Comparison of ENCODE assay signal across 1 cellular context in the genomic region with DNA sequence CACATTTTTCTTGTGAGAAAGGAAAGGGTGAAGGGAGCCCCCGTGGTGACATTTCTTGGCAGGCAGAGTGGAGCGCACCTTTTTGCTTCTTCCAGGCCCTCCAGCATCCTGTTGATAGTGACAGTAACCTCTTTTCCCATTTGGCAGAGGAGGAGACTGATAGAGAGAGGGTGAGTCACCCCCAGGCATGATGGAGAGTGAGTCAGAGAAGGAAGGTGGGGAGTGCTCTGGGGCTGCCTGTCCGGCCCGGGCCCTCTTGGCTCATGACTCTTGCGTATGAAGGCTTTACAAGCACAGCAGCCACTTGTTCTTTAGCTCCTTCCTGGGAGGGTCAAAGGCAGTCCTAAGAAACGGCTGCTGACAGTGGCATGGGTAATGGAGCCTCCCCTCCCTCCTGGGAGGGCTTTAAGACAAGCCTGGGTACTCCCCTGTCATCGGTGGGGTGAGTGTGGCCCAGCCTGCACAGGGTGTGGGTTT.
TF ChIP-seq lines count a peak whose summit lies in the region.

No MANE protein-coding gene starts in this region.

TF ChIP-seq in K562, 482 proteins besides CTCF, POLR2A, EP300 and RAD21 (continued from another document):
- TF ChIP-seq NEUROD1 (IDR thresholded peaks at IDR 0.05; ENCODE audit: borderline replicate concordance, low read depth, low read length, partially characterized antibody) (peak; percentile 57), SMARCC2 (IDR thresholded peaks at IDR 0.05; ENCODE audit: low read depth) (peak; percentile 88), NONO (IDR thresholded peaks at IDR 0.05; ENCODE audit: low read depth in 2 of 2, low read length in 1 of 2) (no peak), CEBPB (tag; IDR thresholded peaks at IDR 0.05) (no peak), ARID1B (IDR thresholded peaks at IDR 0.05) (peak; percentile 87), PHF8 (IDR thresholded peaks at IDR 0.05; ENCODE audit: borderline replicate concordance, low read length) (peak; percentile 13; the same call in 1 of the 2 replicates), CCNT2 (IDR thresholded peaks at IDR 0.05; ENCODE audit: borderline replicate concordance, extremely low read depth, insufficient read length, low read depth, low read length) (peak; percentile 31), ZNF165 (CRISPR knock-in tag; IDR thresholded peaks at IDR 0.05; ENCODE audit: borderline replicate concordance) (no peak), HDAC1 (IDR thresholded peaks at IDR 0.05) (peak in 1 of 2 experiments; percentile 67; a peak in 2 of 4 replicates), TOE1 (IDR thresholded peaks at IDR 0.05; ENCODE audit: borderline replicate concordance) (no peak), TOE1 (CRISPR knock-in tag; IDR thresholded peaks at IDR 0.05; ENCODE audit: borderline replicate concordance, low read depth) (no peak), CBFA2T3 (IDR thresholded peaks at IDR 0.05) (peak; percentile 65), KDM5B (IDR thresholded peaks at IDR 0.05; ENCODE audit: insufficient replicate concordance, low read depth, low read length) (peak; percentile 30), TCF3 (CRISPR knock-in tag; IDR thresholded peaks at IDR 0.05) (peak; percentile 44; the same call in 1 of the 2 replicates), LCOR (CRISPR knock-in tag; IDR thresholded peaks at IDR 0.05) (peak; percentile 56; the same call in 1 of the 2 replicates), CEBPG (CRISPR knock-in tag; IDR thresholded peaks at IDR 0.05) (no peak), CEBPG (tag; conservative IDR thresholded peaks at IDR 0.05 in 1 of 2, IDR thresholded peaks at IDR 0.05 in 1 of 2) (peak in 1 of 2 experiments; percentile 42; a peak in 1 of 4 replicates), MBD2 (IDR thresholded peaks at IDR 0.05; ENCODE audit: borderline replicate concordance, low read depth) (peak; percentile 43; the same call in 1 of the 2 replicates), SMARCA4 (IDR thresholded peaks at IDR 0.05) (peak; percentile 94), PTRF (tag; IDR thresholded peaks at IDR 0.05) (no peak), MEF2A (IDR thresholded peaks at IDR 0.05; ENCODE audit: control insufficient read depth, low read depth, low read length) (0 out of 2 replicates have a peak, but pooled peaks have one; percentile 51), ZEB2 (IDR thresholded peaks at IDR 0.05) (peak; percentile 92), MEIS2 (IDR thresholded peaks at IDR 0.05; ENCODE audit: partially characterized antibody) (peak; percentile 22), HINFP (tag; conservative IDR thresholded peaks at IDR 0.05; ENCODE audit: low read depth) (no peak), ATF7 (IDR thresholded peaks at IDR 0.05) (peak; percentile 63; the same call in 1 of the 2 replicates), ARNT (IDR thresholded peaks at IDR 0.05) (no peak), JUN (IDR thresholded peaks at IDR 0.05; ENCODE audit: borderline replicate concordance, low read depth, low read length) (peak; percentile 99), JUN (CRISPR knock-in tag; IDR thresholded peaks at IDR 0.05; ENCODE audit: borderline replicate concordance) (no peak), JUND (IDR thresholded peaks at IDR 0.05; ENCODE audit: borderline replicate concordance, low read depth, low read length) (peak; percentile 100), JUND (tag; IDR thresholded peaks at IDR 0.05; ENCODE audit: borderline replicate concordance, low read depth, low read length) (peak; percentile 99)
- TF ChIP-seq, protein P1, sequence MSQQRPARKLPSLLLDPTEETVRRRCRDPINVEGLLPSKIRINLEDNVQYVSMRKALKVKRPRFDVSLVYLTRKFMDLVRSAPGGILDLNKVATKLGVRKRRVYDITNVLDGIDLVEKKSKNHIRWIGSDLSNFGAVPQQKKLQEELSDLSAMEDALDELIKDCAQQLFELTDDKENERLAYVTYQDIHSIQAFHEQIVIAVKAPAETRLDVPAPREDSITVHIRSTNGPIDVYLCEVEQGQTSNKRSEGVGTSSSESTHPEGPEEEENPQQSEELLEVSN (IDR thresholded peaks at IDR 0.05; ENCODE audit: borderline replicate concordance in 1 of 2, extremely low read depth in 1 of 2, insufficient read depth in 1 of 2, insufficient read length in 1 of 2, low read depth in 1 of 2, low read length in 1 of 2, poor library complexity in 1 of 2, severe bottlenecking in 1 of 2): peak in 1 of 2 experiments; percentile 12
- TF ChIP-seq, protein P2, sequence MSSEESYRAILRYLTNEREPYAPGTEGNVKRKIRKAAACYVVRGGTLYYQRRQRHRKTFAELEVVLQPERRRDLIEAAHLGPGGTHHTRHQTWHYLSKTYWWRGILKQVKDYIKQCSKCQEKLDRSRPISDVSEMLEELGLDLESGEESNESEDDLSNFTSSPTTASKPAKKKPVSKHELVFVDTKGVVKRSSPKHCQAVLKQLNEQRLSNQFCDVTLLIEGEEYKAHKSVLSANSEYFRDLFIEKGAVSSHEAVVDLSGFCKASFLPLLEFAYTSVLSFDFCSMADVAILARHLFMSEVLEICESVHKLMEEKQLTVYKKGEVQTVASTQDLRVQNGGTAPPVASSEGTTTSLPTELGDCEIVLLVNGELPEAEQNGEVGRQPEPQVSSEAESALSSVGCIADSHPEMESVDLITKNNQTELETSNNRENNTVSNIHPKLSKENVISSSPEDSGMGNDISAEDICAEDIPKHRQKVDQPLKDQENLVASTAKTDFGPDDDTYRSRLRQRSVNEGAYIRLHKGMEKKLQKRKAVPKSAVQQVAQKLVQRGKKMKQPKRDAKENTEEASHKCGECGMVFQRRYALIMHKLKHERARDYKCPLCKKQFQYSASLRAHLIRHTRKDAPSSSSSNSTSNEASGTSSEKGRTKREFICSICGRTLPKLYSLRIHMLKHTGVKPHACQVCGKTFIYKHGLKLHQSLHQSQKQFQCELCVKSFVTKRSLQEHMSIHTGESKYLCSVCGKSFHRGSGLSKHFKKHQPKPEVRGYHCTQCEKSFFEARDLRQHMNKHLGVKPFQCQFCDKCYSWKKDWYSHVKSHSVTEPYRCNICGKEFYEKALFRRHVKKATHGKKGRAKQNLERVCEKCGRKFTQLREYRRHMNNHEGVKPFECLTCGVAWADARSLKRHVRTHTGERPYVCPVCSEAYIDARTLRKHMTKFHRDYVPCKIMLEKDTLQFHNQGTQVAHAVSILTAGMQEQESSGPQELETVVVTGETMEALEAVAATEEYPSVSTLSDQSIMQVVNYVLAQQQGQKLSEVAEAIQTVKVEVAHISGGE (CRISPR knock-in tag; IDR thresholded peaks at IDR 0.05): peak in 1 of 3 experiments; percentile 59; a peak in 2 of 6 replicates
- TF ChIP-seq, protein P3, sequence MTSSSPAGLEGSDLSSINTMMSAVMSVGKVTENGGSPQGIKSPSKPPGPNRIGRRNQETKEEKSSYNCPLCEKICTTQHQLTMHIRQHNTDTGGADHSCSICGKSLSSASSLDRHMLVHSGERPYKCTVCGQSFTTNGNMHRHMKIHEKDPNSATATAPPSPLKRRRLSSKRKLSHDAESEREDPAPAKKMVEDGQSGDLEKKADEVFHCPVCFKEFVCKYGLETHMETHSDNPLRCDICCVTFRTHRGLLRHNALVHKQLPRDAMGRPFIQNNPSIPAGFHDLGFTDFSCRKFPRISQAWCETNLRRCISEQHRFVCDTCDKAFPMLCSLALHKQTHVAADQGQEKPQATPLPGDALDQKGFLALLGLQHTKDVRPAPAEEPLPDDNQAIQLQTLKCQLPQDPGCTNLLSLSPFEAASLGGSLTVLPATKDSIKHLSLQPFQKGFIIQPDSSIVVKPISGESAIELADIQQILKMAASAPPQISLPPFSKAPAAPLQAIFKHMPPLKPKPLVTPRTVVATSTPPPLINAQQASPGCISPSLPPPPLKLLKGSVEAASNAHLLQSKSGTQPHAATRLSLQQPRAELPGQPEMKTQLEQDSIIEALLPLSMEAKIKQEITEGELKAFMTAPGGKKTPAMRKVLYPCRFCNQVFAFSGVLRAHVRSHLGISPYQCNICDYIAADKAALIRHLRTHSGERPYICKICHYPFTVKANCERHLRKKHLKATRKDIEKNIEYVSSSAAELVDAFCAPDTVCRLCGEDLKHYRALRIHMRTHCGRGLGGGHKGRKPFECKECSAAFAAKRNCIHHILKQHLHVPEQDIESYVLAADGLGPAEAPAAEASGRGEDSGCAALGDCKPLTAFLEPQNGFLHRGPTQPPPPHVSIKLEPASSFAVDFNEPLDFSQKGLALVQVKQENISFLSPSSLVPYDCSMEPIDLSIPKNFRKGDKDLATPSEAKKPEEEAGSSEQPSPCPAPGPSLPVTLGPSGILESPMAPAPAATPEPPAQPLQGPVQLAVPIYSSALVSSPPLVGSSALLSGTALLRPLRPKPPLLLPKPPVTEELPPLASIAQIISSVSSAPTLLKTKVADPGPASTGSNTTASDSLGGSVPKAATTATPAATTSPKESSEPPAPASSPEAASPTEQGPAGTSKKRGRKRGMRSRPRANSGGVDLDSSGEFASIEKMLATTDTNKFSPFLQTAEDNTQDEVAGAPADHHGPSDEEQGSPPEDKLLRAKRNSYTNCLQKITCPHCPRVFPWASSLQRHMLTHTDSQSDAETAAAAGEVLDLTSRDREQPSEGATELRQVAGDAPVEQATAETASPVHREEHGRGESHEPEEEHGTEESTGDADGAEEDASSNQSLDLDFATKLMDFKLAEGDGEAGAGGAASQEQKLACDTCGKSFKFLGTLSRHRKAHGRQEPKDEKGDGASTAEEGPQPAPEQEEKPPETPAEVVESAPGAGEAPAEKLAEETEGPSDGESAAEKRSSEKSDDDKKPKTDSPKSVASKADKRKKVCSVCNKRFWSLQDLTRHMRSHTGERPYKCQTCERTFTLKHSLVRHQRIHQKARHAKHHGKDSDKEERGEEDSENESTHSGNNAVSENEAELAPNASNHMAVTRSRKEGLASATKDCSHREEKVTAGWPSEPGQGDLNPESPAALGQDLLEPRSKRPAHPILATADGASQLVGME (CRISPR knock-in tag; IDR thresholded peaks at IDR 0.05): peak; percentile 24; the same call in 1 of the 2 replicates
- TF ChIP-seq, protein P4, sequence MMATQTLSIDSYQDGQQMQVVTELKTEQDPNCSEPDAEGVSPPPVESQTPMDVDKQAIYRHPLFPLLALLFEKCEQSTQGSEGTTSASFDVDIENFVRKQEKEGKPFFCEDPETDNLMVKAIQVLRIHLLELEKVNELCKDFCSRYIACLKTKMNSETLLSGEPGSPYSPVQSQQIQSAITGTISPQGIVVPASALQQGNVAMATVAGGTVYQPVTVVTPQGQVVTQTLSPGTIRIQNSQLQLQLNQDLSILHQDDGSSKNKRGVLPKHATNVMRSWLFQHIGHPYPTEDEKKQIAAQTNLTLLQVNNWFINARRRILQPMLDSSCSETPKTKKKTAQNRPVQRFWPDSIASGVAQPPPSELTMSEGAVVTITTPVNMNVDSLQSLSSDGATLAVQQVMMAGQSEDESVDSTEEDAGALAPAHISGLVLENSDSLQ (IDR thresholded peaks at IDR 0.05): peak; percentile 43; the same call in 1 of the 2 replicates
